In genomic region chr16:2513405-2514332, GRCh38 we compare ENCODE assay signal across 8 cellular contexts. TPM values are rescaled to one million over a fixed set of nuclear protein-coding genes. Genes with fewer than 3 reads are reported as not detected.
DNase-seq lines count a peak whose midpoint lies in the region; ATAC-seq and TF ChIP-seq lines count a peak whose summit lies in the region.

TSS of gene ATP6V0C (plus strand) at chr16:2513952. CDS start at chr16:2514104, 152 bp downstream.

- no peaks in the 10 kb centered on the region for H3K9me3 ChIP-seq in osteoblast (ENCODE audit: low read depth, low read length)

- peaks cover 41% of the 10 kb centered on the region for H3K4me1 ChIP-seq in osteoblast (ENCODE audit: insufficient read depth, low read length)

- peaks cover 48% of the 10 kb centered on the region for H3K4me1 Mint-ChIP-seq in activated naive CD4-positive, alpha-beta T cell treated with anti-CD3 and anti-CD28 coated beads, Interleukin-2, amount 50 U/mL, for 24 hours

- H3K27ac Mint-ChIP-seq in activated naive CD4-positive, alpha-beta T cell treated with anti-CD3 and anti-CD28 coated beads, Interleukin-2, amount 50 U/mL, for 24 hours: peak within 1 kb of the TSS; percentile 96

- H3K4me3 ChIP-seq in GM08714 (ENCODE audit: low read length): peak within 1 kb of the TSS; percentile 73
- H3K4me3 ChIP-seq in osteoblast (ENCODE audit: insufficient read depth, low read length): peak within 1 kb of the TSS; percentile 98

- TF ChIP-seq CTCF in osteoblast (IDR thresholded peaks at IDR 0.05; ENCODE audit: extremely low read depth, low read depth, low read length): no peak

- peaks cover 42% of the 10 kb centered on the region for H4K20me1 ChIP-seq in osteoblast (ENCODE audit: insufficient read depth, low read length)

- peak within 1 kb of the TSS; percentile 68 for H2AFZ ChIP-seq in osteoblast (ENCODE audit: low read length)

- H3K27ac ChIP-seq in osteoblast (ENCODE audit: low read depth, low read length): peak within 1 kb of the TSS; percentile 93
- H3K27ac ChIP-seq in temporal lobe (ENCODE audit: low read depth, low read length): peak within 1 kb of the TSS; percentile 96

- peak; percentile 44 for DNase-seq in NCI-H1048 (lab: John Stamatoyannopoulos, UW)
- DNase-seq in glomerular endothelial cell (ENCODE audit: extremely low read depth, low read depth, low spot score): no peak
- peak; percentile 99 for DNase-seq in osteoblast (ENCODE audit: insufficient read length, low spot score, missing footprints)

- H3K9me3 Mint-ChIP-seq in activated naive CD4-positive, alpha-beta T cell treated with anti-CD3 and anti-CD28 coated beads, Interleukin-2, amount 50 U/mL, for 24 hours: no peaks in the 10 kb centered on the region

- H3K27me3 ChIP-seq in osteoblast (ENCODE audit: insufficient read depth, low read length): no peaks in the 10 kb centered on the region

- peaks cover 5% of the 10 kb centered on the region for H3K36me3 ChIP-seq in osteoblast (ENCODE audit: insufficient read depth, low read length)

- peaks cover 48% of the 10 kb centered on the region for H3K79me2 ChIP-seq in osteoblast (ENCODE audit: insufficient read depth, low read length)

- peak within 1 kb of the TSS; percentile 91 for H3K4me3 Mint-ChIP-seq in activated naive CD4-positive, alpha-beta T cell treated with anti-CD3 and anti-CD28 coated beads, Interleukin-2, amount 50 U/mL, for 24 hours

- ATAC-seq in HG02571 (IDR thresholded peaks at IDR 0.05; ENCODE audit: unreplicated experiment) (peak; percentile 56), SK-N-SH treated with all-trans-retinoic acid at 6 μM for 48 hours (peak; percentile 90)

- no peaks in the 10 kb centered on the region for H3K36me3 Mint-ChIP-seq in activated naive CD4-positive, alpha-beta T cell treated with anti-CD3 and anti-CD28 coated beads, Interleukin-2, amount 50 U/mL, for 24 hours

- peak within 1 kb of the TSS; percentile 99 for H3K4me2 ChIP-seq in osteoblast (ENCODE audit: insufficient read depth, low read length)

- no peaks in the 10 kb centered on the region for H3K27me3 Mint-ChIP-seq in activated naive CD4-positive, alpha-beta T cell treated with anti-CD3 and anti-CD28 coated beads, Interleukin-2, amount 50 U/mL, for 24 hours

TF ChIP-seq in SK-N-SH treated with all-trans-retinoic acid at 6 μM for 48 hours, 23 proteins besides CTCF, POLR2A, EP300 and RAD21:
- no peak for TF ChIP-seq ARNTL (CRISPR knock-in tag; IDR thresholded peaks at IDR 0.05; ENCODE audit: borderline replicate concordance, low read depth)
- TF ChIP-seq TCF4 (CRISPR knock-in tag; IDR thresholded peaks at IDR 0.05; ENCODE audit: borderline replicate concordance): no peak
- no peak for TF ChIP-seq ZNF565 (CRISPR knock-in tag; conservative IDR thresholded peaks at IDR 0.05; ENCODE audit: low read depth)
- no peak for TF ChIP-seq ISL1 (CRISPR knock-in tag; IDR thresholded peaks at IDR 0.05)
- TF ChIP-seq TOX (CRISPR knock-in tag; IDR thresholded peaks at IDR 0.05; ENCODE audit: borderline replicate concordance): no peak
- TF ChIP-seq PPARA (CRISPR knock-in tag; IDR thresholded peaks at IDR 0.05; ENCODE audit: borderline replicate concordance): no peak
- no peak for TF ChIP-seq GLIS3 (CRISPR knock-in tag; IDR thresholded peaks at IDR 0.05)
- TF ChIP-seq ZFP3 (CRISPR knock-in tag; IDR thresholded peaks at IDR 0.05): no peak
- no peak for TF ChIP-seq ESRRG (CRISPR knock-in tag; IDR thresholded peaks at IDR 0.05)
- TF ChIP-seq TSHZ2 (CRISPR knock-in tag; IDR thresholded peaks at IDR 0.05): no peak
- TF ChIP-seq, protein P1, sequence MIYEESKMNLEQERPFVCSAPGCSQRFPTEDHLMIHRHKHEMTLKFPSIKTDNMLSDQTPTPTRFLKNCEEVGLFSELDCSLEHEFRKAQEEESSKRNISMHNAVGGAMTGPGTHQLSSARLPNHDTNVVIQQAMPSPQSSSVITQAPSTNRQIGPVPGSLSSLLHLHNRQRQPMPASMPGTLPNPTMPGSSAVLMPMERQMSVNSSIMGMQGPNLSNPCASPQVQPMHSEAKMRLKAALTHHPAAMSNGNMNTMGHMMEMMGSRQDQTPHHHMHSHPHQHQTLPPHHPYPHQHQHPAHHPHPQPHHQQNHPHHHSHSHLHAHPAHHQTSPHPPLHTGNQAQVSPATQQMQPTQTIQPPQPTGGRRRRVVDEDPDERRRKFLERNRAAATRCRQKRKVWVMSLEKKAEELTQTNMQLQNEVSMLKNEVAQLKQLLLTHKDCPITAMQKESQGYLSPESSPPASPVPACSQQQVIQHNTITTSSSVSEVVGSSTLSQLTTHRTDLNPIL (CRISPR knock-in tag; IDR thresholded peaks at IDR 0.05; ENCODE audit: low read depth): no peak
- no peak for TF ChIP-seq ZNF70 (CRISPR knock-in tag; IDR thresholded peaks at IDR 0.05)
- no peak for TF ChIP-seq BACH2 (CRISPR knock-in tag; IDR thresholded peaks at IDR 0.05; ENCODE audit: borderline replicate concordance)
- no peak for TF ChIP-seq OSR1 (CRISPR knock-in tag; IDR thresholded peaks at IDR 0.05)
- TF ChIP-seq, protein P2, sequence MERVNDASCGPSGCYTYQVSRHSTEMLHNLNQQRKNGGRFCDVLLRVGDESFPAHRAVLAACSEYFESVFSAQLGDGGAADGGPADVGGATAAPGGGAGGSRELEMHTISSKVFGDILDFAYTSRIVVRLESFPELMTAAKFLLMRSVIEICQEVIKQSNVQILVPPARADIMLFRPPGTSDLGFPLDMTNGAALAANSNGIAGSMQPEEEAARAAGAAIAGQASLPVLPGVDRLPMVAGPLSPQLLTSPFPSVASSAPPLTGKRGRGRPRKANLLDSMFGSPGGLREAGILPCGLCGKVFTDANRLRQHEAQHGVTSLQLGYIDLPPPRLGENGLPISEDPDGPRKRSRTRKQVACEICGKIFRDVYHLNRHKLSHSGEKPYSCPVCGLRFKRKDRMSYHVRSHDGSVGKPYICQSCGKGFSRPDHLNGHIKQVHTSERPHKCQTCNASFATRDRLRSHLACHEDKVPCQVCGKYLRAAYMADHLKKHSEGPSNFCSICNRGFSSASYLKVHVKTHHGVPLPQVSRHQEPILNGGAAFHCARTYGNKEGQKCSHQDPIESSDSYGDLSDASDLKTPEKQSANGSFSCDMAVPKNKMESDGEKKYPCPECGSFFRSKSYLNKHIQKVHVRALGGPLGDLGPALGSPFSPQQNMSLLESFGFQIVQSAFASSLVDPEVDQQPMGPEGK (CRISPR knock-in tag; IDR thresholded peaks at IDR 0.05; ENCODE audit: borderline replicate concordance): no peak
- TF ChIP-seq ZNF8 (CRISPR knock-in tag; IDR thresholded peaks at IDR 0.05): no peak

RNA-seq across cellular contexts. Expression of gene ATP6V0C, which starts in this region (rescaled TPM):
- total RNA-seq in glomerular endothelial cell (68.0 and 126 TPM in 2 replicates), osteoblast (18.8 and 22.7 TPM in 2 replicates), temporal lobe (14.8 TPM)
